Comparison of ENCODE assay signal across 28 cellular contexts in genomic region chr4:3816983-3817382, GRCh38. TPM values are rescaled to one million over a fixed set of nuclear protein-coding genes. Genes with fewer than 3 reads are reported as not detected.
"Had no signal": no experiment of that assay in that cellular context is flagged by ENCODE, and none has a peak within 500 bp of the region (broad histone marks: within the 10 kb centered on the region; RNA-seq: fewer than 3 reads in every experiment).

No MANE protein-coding gene starts in this region.

- H3K9me3 Mint-ChIP-seq: natural killer cell treated with Interleukin-12 subunit alpha and Interleukin-12 subunit beta and Interleukin-15 and Interleukin-18, amount 100 ng/mL, for 72 hours; neural crest cell; stimulated activated effector memory CD8-positive, alpha-beta T cell treated with anti-CD3 and anti-CD28 coated beads, Interleukin-12 subunit alpha, Interleukin-12 subunit beta, amount 100 ng/mL, for 72 hours; stimulated activated naive CD8-positive, alpha-beta T cell treated with anti-CD3 and anti-CD28 coated beads, Interleukin-15, Interleukin-2, amounts not matched to agents 100 ng/mL and 50 ng/mL, for 24 hours had no signal

- H3K4me3 ChIP-seq: ovary, prostate gland, right lobe of liver, sigmoid colon, stomach, thoracic aorta, thyroid gland, tibial nerve, upper lobe of left lung, vagina had no signal

- H3K4me1 ChIP-seq: parathyroid adenoma, prostate gland, sigmoid colon, stomach, thyroid gland, tibial nerve, upper lobe of left lung, vagina had no signal

- ATAC-seq: naive thymus-derived CD8-positive, alpha-beta T cell; natural killer cell treated with Interleukin-12 subunit alpha and Interleukin-12 subunit beta and Interleukin-15 and Interleukin-18, amount 100 ng/mL, for 72 hours; right cardiac atrium; right lobe of liver; stimulated activated effector memory CD8-positive, alpha-beta T cell treated with anti-CD3 and anti-CD28 coated beads, Interleukin-12 subunit alpha, Interleukin-12 subunit beta, amount 100 ng/mL, for 72 hours; stimulated activated naive B cell treated with anti-CD40 and anti-IgM and Interleukin-4, amounts not matched to agents 10 μg/mL and 1 μg/mL and 100 μg/mL, for 72 hours had no signal

- H3K27me3 Mint-ChIP-seq: stimulated activated naive CD8-positive, alpha-beta T cell treated with anti-CD3 and anti-CD28 coated beads, Interleukin-15, Interleukin-2, amounts not matched to agents 100 ng/mL and 50 ng/mL, for 24 hours had no signal

- H3K36me3 ChIP-seq: ovary, prostate gland, right lobe of liver, sigmoid colon, stomach, thoracic aorta, thyroid gland, tibial nerve, upper lobe of left lung, vagina had no signal

- H3K27me3 ChIP-seq: ovary, right lobe of liver, thyroid gland, upper lobe of left lung, vagina had no signal

- H3K27ac ChIP-seq: ovary, parathyroid adenoma, prostate gland, right lobe of liver, sigmoid colon, stomach, thoracic aorta, thyroid gland, tibial nerve, upper lobe of left lung, vagina had no signal

- DNase-seq: naive thymus-derived CD8-positive, alpha-beta T cell; nephron progenitor cell; occipital lobe; ovary; retina; sigmoid colon; small intestine; stimulated activated CD4-positive, alpha-beta T cell treated with anti-CD3 and anti-CD28 coated beads, Interleukin-15, amount 100 ng/mL, for 24 hours; stimulated activated CD4-positive, alpha-beta T cell treated with anti-CD3 and anti-CD28 coated beads, Interleukin-2, amount 100 ng/mL, for 24 hours; stimulated activated CD4-positive, alpha-beta T cell treated with anti-CD3 and anti-CD28 coated beads, Interleukin-2, amount 100 ng/mL, for 48 hours; stimulated activated CD4-positive, alpha-beta T cell treated with anti-CD3 and anti-CD28 coated beads, Interleukin-4, amount 100 ng/mL, for 24 hours; stimulated activated naive B cell treated with anti-CD40 and anti-IgM and Interleukin-4, amounts not matched to agents 10 μg/mL and 1 μg/mL and 100 μg/mL, for 72 hours; stimulated activated naive CD4-positive, alpha-beta T cell treated with Interleukin-2 at 50 U/mL for 16 hours; stomach; thyroid gland; trophoblast cell; upper lobe of left lung had no signal

- H3K36me3 Mint-ChIP-seq: naive thymus-derived CD8-positive, alpha-beta T cell; natural killer cell treated with Interleukin-12 subunit alpha and Interleukin-12 subunit beta and Interleukin-15 and Interleukin-18, amount 100 ng/mL, for 72 hours; stimulated activated effector memory CD8-positive, alpha-beta T cell treated with anti-CD3 and anti-CD28 coated beads, Interleukin-12 subunit alpha, Interleukin-12 subunit beta, amount 100 ng/mL, for 72 hours; stimulated activated naive B cell treated with anti-CD40 and anti-IgM and Interleukin-4, amounts not matched to agents 10 μg/mL and 1 μg/mL and 100 μg/mL, for 72 hours had no signal

- H3K4me3 Mint-ChIP-seq: naive thymus-derived CD8-positive, alpha-beta T cell; natural killer cell treated with Interleukin-12 subunit alpha and Interleukin-12 subunit beta and Interleukin-15 and Interleukin-18, amount 100 ng/mL, for 72 hours; nephron progenitor cell; neural crest cell; stimulated activated effector memory CD8-positive, alpha-beta T cell treated with anti-CD3 and anti-CD28 coated beads, Interleukin-12 subunit alpha, Interleukin-12 subunit beta, amount 100 ng/mL, for 72 hours; stimulated activated naive B cell treated with anti-CD40 and anti-IgM and Interleukin-4, amounts not matched to agents 10 μg/mL and 1 μg/mL and 100 μg/mL, for 72 hours; stimulated activated naive CD8-positive, alpha-beta T cell treated with anti-CD3 and anti-CD28 coated beads, Interleukin-15, Interleukin-2, amounts not matched to agents 100 ng/mL and 50 ng/mL, for 24 hours had no signal

- H3K27ac Mint-ChIP-seq: naive thymus-derived CD8-positive, alpha-beta T cell; natural killer cell treated with Interleukin-12 subunit alpha and Interleukin-12 subunit beta and Interleukin-15 and Interleukin-18, amount 100 ng/mL, for 72 hours; nephron progenitor cell; stimulated activated effector memory CD8-positive, alpha-beta T cell treated with anti-CD3 and anti-CD28 coated beads, Interleukin-12 subunit alpha, Interleukin-12 subunit beta, amount 100 ng/mL, for 72 hours; stimulated activated naive B cell treated with anti-CD40 and anti-IgM and Interleukin-4, amounts not matched to agents 10 μg/mL and 1 μg/mL and 100 μg/mL, for 72 hours; stimulated activated naive CD8-positive, alpha-beta T cell treated with anti-CD3 and anti-CD28 coated beads, Interleukin-15, Interleukin-2, amounts not matched to agents 100 ng/mL and 50 ng/mL, for 24 hours had no signal

- H3K4me1 Mint-ChIP-seq: naive thymus-derived CD8-positive, alpha-beta T cell; neural crest cell; stimulated activated effector memory CD8-positive, alpha-beta T cell treated with anti-CD3 and anti-CD28 coated beads, Interleukin-12 subunit alpha, Interleukin-12 subunit beta, amount 100 ng/mL, for 72 hours; stimulated activated naive B cell treated with anti-CD40 and anti-IgM and Interleukin-4, amounts not matched to agents 10 μg/mL and 1 μg/mL and 100 μg/mL, for 72 hours had no signal

- H3K9me3 ChIP-seq: ovary, prostate gland, right lobe of liver, stomach, thoracic aorta, thyroid gland, upper lobe of left lung, vagina had no signal

RNA-seq across cellular contexts. Expression of gene ADRA2C, which starts 50.8 kb away (rescaled TPM):
- total RNA-seq: naive thymus-derived CD8-positive, alpha-beta T cell; natural killer cell treated with Interleukin-12 subunit alpha and Interleukin-12 subunit beta and Interleukin-15 and Interleukin-18, amount 100 ng/mL, for 72 hours had no signal
